1 cellular context compared by ENCODE assay signal in the genomic region with DNA sequence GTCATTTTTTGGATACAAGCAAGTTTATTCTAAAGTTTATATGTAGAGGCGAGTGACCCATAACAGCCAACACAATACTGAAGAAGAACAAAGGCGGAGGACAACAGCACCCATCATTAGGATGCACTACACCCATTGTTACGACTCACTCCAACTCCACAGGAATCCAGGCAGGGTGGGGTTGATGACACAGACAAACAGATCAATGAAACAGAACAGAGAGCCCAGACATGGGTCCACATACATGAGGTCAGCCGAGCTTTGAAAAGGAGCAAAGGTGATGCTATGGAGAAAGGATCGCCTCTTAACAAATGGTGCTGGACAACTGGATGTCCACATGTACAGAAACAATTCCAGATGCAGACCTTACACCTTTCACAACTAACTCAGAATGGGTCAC.
TF ChIP-seq lines count a peak whose summit lies in the region.

No MANE protein-coding gene starts in this region.

TF ChIP-seq in HepG2, 621 proteins besides CTCF, POLR2A, EP300 and RAD21 (continues in another document):
- peak; percentile 63 for TF ChIP-seq ARID5B (CRISPR knock-in tag; IDR thresholded peaks at IDR 0.05)
- TF ChIP-seq SRSF9 (IDR thresholded peaks at IDR 0.05; ENCODE audit: borderline replicate concordance, insufficient read depth, low read depth, low read length, poor library complexity, severe bottlenecking): no peak
- TF ChIP-seq FOSL2 (CRISPR knock-in tag; IDR thresholded peaks at IDR 0.05): peak; percentile 78
- peak; percentile 80 for TF ChIP-seq SKI (IDR thresholded peaks at IDR 0.05; ENCODE audit: partially characterized antibody)
- TF ChIP-seq SOX5 (CRISPR knock-in tag; IDR thresholded peaks at IDR 0.05; ENCODE audit: borderline replicate concordance): peak; percentile 91
- peak; percentile 69; the same call in 1 of the 2 replicates for TF ChIP-seq ONECUT2 (CRISPR knock-in tag; IDR thresholded peaks at IDR 0.05)
- no peak for TF ChIP-seq ZNF883 (CRISPR knock-in tag; IDR thresholded peaks at IDR 0.05; ENCODE audit: not compliant biosample characterization)
- peak; percentile 31; the same call in 1 of the 2 replicates for TF ChIP-seq NCOR1 (IDR thresholded peaks at IDR 0.05; ENCODE audit: borderline replicate concordance, low read length)
- TF ChIP-seq NR2F2 (IDR thresholded peaks at IDR 0.05; ENCODE audit: borderline replicate concordance, low read depth): peak; percentile 55; the same call in 1 of the 2 replicates
- TF ChIP-seq SOX6 (IDR thresholded peaks at IDR 0.05): no peak
- peak; percentile 92 for TF ChIP-seq SOX6 (CRISPR knock-in tag; IDR thresholded peaks at IDR 0.05)
- TF ChIP-seq ETV5 (CRISPR knock-in tag; IDR thresholded peaks at IDR 0.05; ENCODE audit: borderline replicate concordance): peak; percentile 13; the same call in 1 of the 2 replicates
- TF ChIP-seq ZNF772 (CRISPR knock-in tag; IDR thresholded peaks at IDR 0.05): no peak
- no peak for TF ChIP-seq ZNF512 (CRISPR knock-in tag; IDR thresholded peaks at IDR 0.05)
- TF ChIP-seq RCOR2 (CRISPR knock-in tag; IDR thresholded peaks at IDR 0.05): 0 out of 2 replicates have a peak, but pooled peaks have one; percentile 20
- peak; percentile 42; the same call in 1 of the 2 replicates for TF ChIP-seq FOXK1 (CRISPR knock-in tag; IDR thresholded peaks at IDR 0.05; ENCODE audit: borderline replicate concordance, low read depth)
- TF ChIP-seq HDAC1 (CRISPR knock-in tag; IDR thresholded peaks at IDR 0.05): peak; percentile 65
- peak; percentile 61 for TF ChIP-seq RXRB (CRISPR knock-in tag; IDR thresholded peaks at IDR 0.05; ENCODE audit: borderline replicate concordance)
- peak; percentile 92 for TF ChIP-seq SOX13 (IDR thresholded peaks at IDR 0.05)
- peak in 1 of 2 experiments; percentile 91; a peak in 2 of 4 replicates for TF ChIP-seq SOX13 (CRISPR knock-in tag; conservative IDR thresholded peaks at IDR 0.05 in 1 of 2, IDR thresholded peaks at IDR 0.05 in 1 of 2)
- no peak for TF ChIP-seq HES4 (CRISPR knock-in tag; IDR thresholded peaks at IDR 0.05; ENCODE audit: borderline replicate concordance)
- TF ChIP-seq NR2F6 (IDR thresholded peaks at IDR 0.05): peak; percentile 58; the same call in 1 of the 2 replicates
- TF ChIP-seq NR2F6 (CRISPR knock-in tag; IDR thresholded peaks at IDR 0.05): no peak
- TF ChIP-seq FOXP1 (IDR thresholded peaks at IDR 0.05): 0 out of 2 replicates have a peak, but pooled peaks have one; percentile 18
- TF ChIP-seq FOXP1 (CRISPR knock-in tag; IDR thresholded peaks at IDR 0.05): peak; percentile 74
- TF ChIP-seq STAT6 (CRISPR knock-in tag; IDR thresholded peaks at IDR 0.05; ENCODE audit: borderline replicate concordance): no peak
- TF ChIP-seq BHLHE40 (IDR thresholded peaks at IDR 0.05; ENCODE audit: low read length): peak; percentile 8; the same call in 1 of the 2 replicates
- no peak for TF ChIP-seq PLSCR1 (CRISPR knock-in tag; IDR thresholded peaks at IDR 0.05; ENCODE audit: borderline replicate concordance)
- TF ChIP-seq NR2F1 (CRISPR knock-in tag; IDR thresholded peaks at IDR 0.05): peak; percentile 48 to 64; a peak in 2 of 4 replicates
- TF ChIP-seq, protein P1, sequence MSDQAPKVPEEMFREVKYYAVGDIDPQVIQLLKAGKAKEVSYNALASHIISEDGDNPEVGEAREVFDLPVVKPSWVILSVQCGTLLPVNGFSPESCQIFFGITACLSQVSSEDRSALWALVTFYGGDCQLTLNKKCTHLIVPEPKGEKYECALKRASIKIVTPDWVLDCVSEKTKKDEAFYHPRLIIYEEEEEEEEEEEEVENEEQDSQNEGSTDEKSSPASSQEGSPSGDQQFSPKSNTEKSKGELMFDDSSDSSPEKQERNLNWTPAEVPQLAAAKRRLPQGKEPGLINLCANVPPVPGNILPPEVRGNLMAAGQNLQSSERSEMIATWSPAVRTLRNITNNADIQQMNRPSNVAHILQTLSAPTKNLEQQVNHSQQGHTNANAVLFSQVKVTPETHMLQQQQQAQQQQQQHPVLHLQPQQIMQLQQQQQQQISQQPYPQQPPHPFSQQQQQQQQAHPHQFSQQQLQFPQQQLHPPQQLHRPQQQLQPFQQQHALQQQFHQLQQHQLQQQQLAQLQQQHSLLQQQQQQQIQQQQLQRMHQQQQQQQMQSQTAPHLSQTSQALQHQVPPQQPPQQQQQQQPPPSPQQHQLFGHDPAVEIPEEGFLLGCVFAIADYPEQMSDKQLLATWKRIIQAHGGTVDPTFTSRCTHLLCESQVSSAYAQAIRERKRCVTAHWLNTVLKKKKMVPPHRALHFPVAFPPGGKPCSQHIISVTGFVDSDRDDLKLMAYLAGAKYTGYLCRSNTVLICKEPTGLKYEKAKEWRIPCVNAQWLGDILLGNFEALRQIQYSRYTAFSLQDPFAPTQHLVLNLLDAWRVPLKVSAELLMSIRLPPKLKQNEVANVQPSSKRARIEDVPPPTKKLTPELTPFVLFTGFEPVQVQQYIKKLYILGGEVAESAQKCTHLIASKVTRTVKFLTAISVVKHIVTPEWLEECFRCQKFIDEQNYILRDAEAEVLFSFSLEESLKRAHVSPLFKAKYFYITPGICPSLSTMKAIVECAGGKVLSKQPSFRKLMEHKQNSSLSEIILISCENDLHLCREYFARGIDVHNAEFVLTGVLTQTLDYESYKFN (CRISPR knock-in tag; conservative IDR thresholded peaks at IDR 0.05): peak; percentile 72
- TF ChIP-seq TCF7 (IDR thresholded peaks at IDR 0.05; ENCODE audit: low read depth): peak; percentile 46; the same call in 1 of the 2 replicates
- TF ChIP-seq, protein P2, sequence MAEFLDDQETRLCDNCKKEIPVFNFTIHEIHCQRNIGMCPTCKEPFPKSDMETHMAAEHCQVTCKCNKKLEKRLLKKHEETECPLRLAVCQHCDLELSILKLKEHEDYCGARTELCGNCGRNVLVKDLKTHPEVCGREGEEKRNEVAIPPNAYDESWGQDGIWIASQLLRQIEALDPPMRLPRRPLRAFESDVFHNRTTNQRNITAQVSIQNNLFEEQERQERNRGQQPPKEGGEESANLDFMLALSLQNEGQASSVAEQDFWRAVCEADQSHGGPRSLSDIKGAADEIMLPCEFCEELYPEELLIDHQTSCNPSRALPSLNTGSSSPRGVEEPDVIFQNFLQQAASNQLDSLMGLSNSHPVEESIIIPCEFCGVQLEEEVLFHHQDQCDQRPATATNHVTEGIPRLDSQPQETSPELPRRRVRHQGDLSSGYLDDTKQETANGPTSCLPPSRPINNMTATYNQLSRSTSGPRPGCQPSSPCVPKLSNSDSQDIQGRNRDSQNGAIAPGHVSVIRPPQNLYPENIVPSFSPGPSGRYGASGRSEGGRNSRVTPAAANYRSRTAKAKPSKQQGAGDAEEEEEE (CRISPR knock-in tag; IDR thresholded peaks at IDR 0.05; ENCODE audit: borderline replicate concordance): no peak
- 0 out of 2 replicates have a peak, but pooled peaks have one; percentile 19 for TF ChIP-seq CEBPB (IDR thresholded peaks at IDR 0.05; ENCODE audit: borderline replicate concordance, low read depth, low read length)
- TF ChIP-seq RARA (CRISPR knock-in tag; IDR thresholded peaks at IDR 0.05): peak; percentile 70
- 0 out of 2 replicates have a peak, but pooled peaks have one; percentile 37 for TF ChIP-seq KDM1A (CRISPR knock-in tag; IDR thresholded peaks at IDR 0.05)
- peak; percentile 39; the same call in 1 of the 2 replicates for TF ChIP-seq SALL1 (CRISPR knock-in tag; IDR thresholded peaks at IDR 0.05)
- TF ChIP-seq AHDC1 (CRISPR knock-in tag; IDR thresholded peaks at IDR 0.05; ENCODE audit: borderline replicate concordance): 0 out of 2 replicates have a peak, but pooled peaks have one; percentile 61
- peak; percentile 75 for TF ChIP-seq FOXA3 (CRISPR knock-in tag; IDR thresholded peaks at IDR 0.05)
- peak; percentile 63; the same call in 1 of the 2 replicates for TF ChIP-seq GATAD2A (CRISPR knock-in tag; IDR thresholded peaks at IDR 0.05)
